Comparison of ENCODE assay signal across 6 cellular contexts in genomic region chr18:30766053-30766452, GRCh38.
"Had no signal": no experiment of that assay in that cellular context is flagged by ENCODE, and none has a peak within 500 bp of the region (broad histone marks: within the 10 kb centered on the region; RNA-seq: fewer than 3 reads in every experiment).

No MANE protein-coding gene starts in this region.

- H3K36me3 ChIP-seq: HAP-1 had no signal

- H3K9me3 ChIP-seq: HAP-1 had no signal

- H3K27ac ChIP-seq: GM23248 had no signal

- DNase-seq: GM23248, GOT3, H7, IMR-90 had no signal

- H3K4me3 ChIP-seq: GM23248, HAP-1, K562 had no signal
